In the genomic region with DNA sequence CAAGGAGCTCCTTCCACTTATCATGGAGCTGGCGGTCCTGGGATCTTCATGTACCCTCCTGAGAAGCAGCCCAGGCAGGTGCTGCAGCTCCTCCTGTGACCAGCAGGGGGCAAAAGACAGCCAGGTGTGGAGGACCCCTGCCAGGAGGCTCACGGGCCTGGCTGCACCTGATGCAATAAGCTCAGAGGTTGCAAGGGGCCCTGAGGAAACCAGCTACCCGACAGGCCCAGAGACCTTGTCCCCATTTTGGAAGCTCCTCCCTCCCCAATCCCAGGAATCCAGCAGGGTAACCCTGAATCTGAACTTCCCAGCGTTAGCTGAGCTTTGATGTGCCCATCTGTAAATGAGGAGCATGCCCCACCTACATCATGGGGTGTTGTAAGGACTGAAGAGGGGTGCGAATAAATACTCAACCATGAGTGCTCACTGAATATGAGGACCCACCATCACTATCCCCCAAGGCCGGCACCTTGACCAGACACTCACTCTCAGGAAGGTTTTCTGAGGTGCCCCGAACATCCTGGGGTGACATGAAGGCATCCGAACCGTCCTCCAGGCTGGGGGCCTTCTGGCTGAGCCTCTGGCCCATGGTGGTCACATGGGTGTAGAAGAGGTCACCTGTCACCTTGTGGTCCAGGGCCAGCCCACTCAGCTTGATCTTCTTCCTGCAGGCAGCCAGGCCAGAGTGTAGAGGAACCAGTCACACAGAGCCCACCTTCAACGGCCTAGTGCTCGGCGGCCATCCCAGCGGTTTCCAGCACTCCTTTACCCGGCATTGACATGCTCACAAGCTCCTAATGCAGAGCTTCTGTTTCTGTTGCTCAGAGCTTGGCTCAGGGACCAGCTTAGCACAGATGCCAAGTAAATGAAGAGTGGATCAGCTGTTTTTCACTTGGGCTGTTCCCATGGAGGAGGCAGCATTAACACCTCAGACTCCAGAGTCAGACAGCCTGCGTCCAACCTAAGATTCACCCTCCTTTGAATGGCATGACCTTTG, we compare ENCODE assay signal across 9 cellular contexts. TPM values are rescaled to one million over a fixed set of nuclear protein-coding genes. Genes with fewer than 3 reads are reported as not detected.
DNase-seq lines count a peak whose midpoint lies in the region; ATAC-seq lines count a peak whose summit lies in the region.
"Had no signal": no experiment of that assay in that cellular context is flagged by ENCODE, and none has a peak within 500 bp of the region (broad histone marks: within the 10 kb centered on the region; RNA-seq: fewer than 3 reads in every experiment).

No MANE protein-coding gene starts in this region.

- no peaks in the 10 kb centered on the region for H3K79me1 ChIP-seq in mesenchymal stem cell (replicated peaks; ENCODE audit: low read length, poor library complexity, severe bottlenecking)

- ATAC-seq in GM21381 (IDR thresholded peaks at IDR 0.05; ENCODE audit: unreplicated experiment), result peak; percentile 69

- no peaks in the 10 kb centered on the region for H3K4me1 ChIP-seq in CD8-positive, alpha-beta memory T cell (ENCODE audit: insufficient read depth, low read length)
- H3K4me1 ChIP-seq in mesenchymal stem cell (ENCODE audit: control insufficient read depth, insufficient read depth, low read depth, low read length), result no peaks in the 10 kb centered on the region

- peaks cover 2 to 64% (median 19%) of the 10 kb centered on the region in 3 donors for H3K36me3 Mint-ChIP-seq in CD8-positive, alpha-beta memory T cell

- no peaks in the 10 kb centered on the region for H3K27me3 ChIP-seq in CD8-positive, alpha-beta memory T cell (ENCODE audit: insufficient read depth, low read length, poor library complexity, severe bottlenecking)
- no peaks in the 10 kb centered on the region for H3K27me3 ChIP-seq in mesenchymal stem cell (ENCODE audit: control insufficient read depth in 1 of 2, insufficient read depth in 1 of 2, low read length in 2 of 2)

- H3K4me2 ChIP-seq in mesenchymal stem cell (ENCODE audit: low read length, poor library complexity, severe bottlenecking), result no peak overlapping the region

- CTCF ChIA-PET in CD8-positive, alpha-beta memory T cell (lab: Charles Lee), result interaction anchor here (0.6 to 17.0 kb wide), 49 partner anchors 8 to 1020 kb away, joined by 3 to 498 read pairs (median 5); a partner anchor contains a TSS

- POLR2A ChIA-PET in CD8-positive, alpha-beta memory T cell (lab: Charles Lee), result interaction anchor here (1.1 to 1.8 kb wide), 4 partner anchors 21 to 36 kb away, joined by 3 to 11 read pairs (median 4); no protein-coding TSS in a partner anchor

- no peak overlapping the region for H3K27ac ChIP-seq in CD8-positive, alpha-beta memory T cell (ENCODE audit: low read depth, low read length)
- peak overlapping the region; percentile 13 for H3K27ac ChIP-seq in KOPT-K1 (ENCODE audit: low read depth, low read length, poor library complexity, severe bottlenecking)
- no peak overlapping the region for H3K27ac ChIP-seq in mesenchymal stem cell (ENCODE audit: low read length, poor library complexity, severe bottlenecking)

- no peak overlapping the region for H3K27ac Mint-ChIP-seq in CD8-positive, alpha-beta memory T cell

- no peak overlapping the region for H4K8ac ChIP-seq in mesenchymal stem cell (ENCODE audit: low read length)

- no peak overlapping the region for H2BK12ac ChIP-seq in mesenchymal stem cell (ENCODE audit: low read length in 2 of 2)

- H2AFZ ChIP-seq in mesenchymal stem cell (ENCODE audit: low read depth, low read length), result no peak overlapping the region

- H3K23ac ChIP-seq in mesenchymal stem cell (ENCODE audit: low read length in 2 of 2), result no peak overlapping the region

- no peak overlapping the region for H3K18ac ChIP-seq in mesenchymal stem cell (ENCODE audit: low read depth in 1 of 2, low read length in 2 of 2)

- H2BK120ac ChIP-seq in mesenchymal stem cell (ENCODE audit: low read depth, low read length), result no peak overlapping the region

- no peaks in the 10 kb centered on the region for H3K27me3 Mint-ChIP-seq in CD8-positive, alpha-beta memory T cell

- peak; percentile 61 to 83 (median 66) for DNase-seq in CD8-positive, alpha-beta memory T cell
- peak; percentile 52 to 65 (median 60) for DNase-seq in activated CD4-positive, CD25-positive, alpha-beta regulatory T cell (lab: John Stamatoyannopoulos, UW)
- DNase-seq in central memory CD4-positive, alpha-beta T cell, result peak; percentile 66
- DNase-seq in mesenchymal stem cell (peak; percentile 35), GM19240 (ENCODE audit: insufficient read length, low spot score) (no peak)
- DNase-seq in stimulated activated CD8-positive, alpha-beta memory T cell treated with anti-CD3 and anti-CD28 coated beads, Interleukin-7, amount 100 ng/mL, for 1 hour (ENCODE audit: low read depth in 2 of 2), result peak; percentile 53 to 64

- H3K4me1 Mint-ChIP-seq in CD8-positive, alpha-beta memory T cell, result no peaks in the 10 kb centered on the region

- H3K9me3 Mint-ChIP-seq in CD8-positive, alpha-beta memory T cell, result no peaks in the 10 kb centered on the region

- no peak overlapping the region for H2BK15ac ChIP-seq in mesenchymal stem cell (ENCODE audit: low read depth, poor library complexity, severe bottlenecking)

- H4K91ac ChIP-seq in mesenchymal stem cell (ENCODE audit: low read length), result no peak overlapping the region

- H2BK5ac ChIP-seq in mesenchymal stem cell (ENCODE audit: low read depth, low read length, poor library complexity, severe bottlenecking), result no peak overlapping the region

- no peak overlapping the region for H3K4me3 Mint-ChIP-seq in CD8-positive, alpha-beta memory T cell

- WGBS in mesenchymal stem cell, result 81% methylated on average over 14 of the region's 15 CpGs

- no peak overlapping the region for H3K14ac ChIP-seq in mesenchymal stem cell (ENCODE audit: low read length in 2 of 2)

- peaks cover 4% of the 10 kb centered on the region for H3K36me3 ChIP-seq in CD8-positive, alpha-beta memory T cell (ENCODE audit: insufficient read depth, low read length)
- H3K36me3 ChIP-seq in KOPT-K1 (ENCODE audit: insufficient read depth, low read length) (no peaks in the 10 kb centered on the region), mesenchymal stem cell (ENCODE audit: control insufficient read depth in 1 of 2, insufficient read depth in 2 of 2, low read depth in 1 of 2, low read length in 2 of 2) (peaks cover 0 to 47% of the 10 kb centered on the region in 2 experiments)

- H2AK5ac ChIP-seq in mesenchymal stem cell (ENCODE audit: low read length, severe bottlenecking), result no peak overlapping the region

- no peaks in the 10 kb centered on the region for H3K9me3 ChIP-seq in CD8-positive, alpha-beta memory T cell (ENCODE audit: low read length)
- H3K9me3 ChIP-seq in KOPT-K1 (ENCODE audit: insufficient read depth, low read length, poor library complexity, severe bottlenecking), result no peaks in the 10 kb centered on the region
- H3K9me3 ChIP-seq in mesenchymal stem cell (ENCODE audit: control insufficient read depth, low read length), result peaks cover 15% of the 10 kb centered on the region

- no peak overlapping the region for H3K4ac ChIP-seq in mesenchymal stem cell (ENCODE audit: low read depth in 1 of 2, low read length in 2 of 2)

- H3K9ac ChIP-seq in mesenchymal stem cell (ENCODE audit: low read length), result no peak overlapping the region

- no peak overlapping the region for H3K4me3 ChIP-seq in CD8-positive, alpha-beta memory T cell (ENCODE audit: low read length)
- H3K4me3 ChIP-seq in mesenchymal stem cell (ENCODE audit: insufficient read depth in 1 of 2, low read depth in 1 of 2, low read length in 2 of 2), result no peak overlapping the region

RNA-seq across cellular contexts. Expression of a gene that starts 21.7 kb away (rescaled TPM):
- 10 to 100 TPM; 24.2 to 25.3 TPM for total RNA-seq in CD8-positive, alpha-beta memory T cell
- polyA plus RNA-seq in CD8-positive, alpha-beta memory T cell, result 23.5 TPM
- polyA plus RNA-seq in mesenchymal stem cell (2013, experiment 1 of 2), result 3.9 TPM
- polyA plus RNA-seq in mesenchymal stem cell (2013, experiment 2 of 2), result 3.8 TPM

RNA-seq across cellular contexts. Expression of a gene that starts 33.5 kb away (rescaled TPM):
- under 1 TPM; 0.24 to 0.27 TPM for total RNA-seq in CD8-positive, alpha-beta memory T cell
- polyA plus RNA-seq in CD8-positive, alpha-beta memory T cell, result 0.28 TPM
- polyA plus RNA-seq in mesenchymal stem cell (2013, experiment 1 of 2), result 0.28 TPM
- polyA plus RNA-seq in mesenchymal stem cell (2013, experiment 2 of 2), result 0.22 TPM

RNA-seq across cellular contexts. Expression of a gene that starts 36.7 kb away (rescaled TPM):
- 100 to 1,000 TPM; 151 to 154 TPM for total RNA-seq in CD8-positive, alpha-beta memory T cell
- polyA plus RNA-seq in CD8-positive, alpha-beta memory T cell, result 72.2 TPM
- 52.8 TPM for polyA plus RNA-seq in mesenchymal stem cell (2013, experiment 1 of 2)
- 54.7 TPM for polyA plus RNA-seq in mesenchymal stem cell (2013, experiment 2 of 2)

RNA-seq across cellular contexts. Expression of a gene that starts 43.6 kb away (rescaled TPM):
- not detected for total RNA-seq in CD8-positive, alpha-beta memory T cell
- 0.16 TPM for polyA plus RNA-seq in CD8-positive, alpha-beta memory T cell
- not detected for polyA plus RNA-seq in mesenchymal stem cell (2013, experiment 1 of 2)
- polyA plus RNA-seq in mesenchymal stem cell (2013, experiment 2 of 2), result not detected
- total RNA-seq: NCI-H460 had no signal
